In the genomic region with DNA sequence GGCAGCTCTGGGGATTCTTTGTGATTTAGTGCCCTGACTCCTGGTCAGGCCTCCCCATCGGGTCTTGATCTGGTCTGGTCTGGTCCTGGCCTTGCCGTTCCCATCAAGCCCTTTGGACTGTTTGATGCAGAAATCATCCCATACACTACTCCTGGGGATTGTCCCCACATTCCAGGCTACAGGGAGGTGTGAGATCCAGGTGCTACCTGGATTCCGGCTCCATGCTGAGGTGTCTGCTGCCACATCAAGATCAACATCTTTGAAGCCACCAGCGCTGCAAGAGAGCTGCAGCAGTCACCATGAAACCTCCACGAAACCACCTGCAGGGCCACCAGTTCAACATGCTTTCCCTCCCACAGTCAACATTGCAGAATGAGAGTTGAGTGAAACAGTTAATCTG, we compare ENCODE assay signal across 37 cellular contexts.
"Had no signal": no experiment of that assay in that cellular context is flagged by ENCODE, and none has a peak within 500 bp of the region (broad histone marks: within the 10 kb centered on the region; RNA-seq: fewer than 3 reads in every experiment).

No MANE protein-coding gene starts in this region.

- FAIRE-seq: astrocyte, TTC549 had no signal

- H3K36me3 Mint-ChIP-seq: activated CD4-positive, alpha-beta memory T cell treated with anti-CD3 and anti-CD28 coated beads for 36 hours; activated naive CD4-positive, alpha-beta T cell treated with anti-CD3 and anti-CD28 coated beads, Interleukin-2, amount 50 U/mL, for 72 hours; activated naive CD8-positive, alpha-beta T cell treated with anti-CD3 and anti-CD28 coated beads for 36 hours had no signal

- H3K27me3 Mint-ChIP-seq: activated CD4-positive, alpha-beta T cell treated with anti-CD3 and anti-CD28 coated beads, Interleukin-2, amount 10 ng/mL, durations not matched to agents 24 days and 14 days had no signal

- H3K27me3 ChIP-seq: adrenal gland, body of pancreas, brain microvascular endothelial cell, breast epithelium had no signal

- H3K4me1 ChIP-seq: adrenal gland, breast epithelium had no signal

- H3K27ac ChIP-seq: adrenal gland, body of pancreas, brain microvascular endothelial cell, breast epithelium, VCaP had no signal

- H3K36me3 ChIP-seq: adrenal gland, brain microvascular endothelial cell, breast epithelium had no signal

- ATAC-seq: activated CD8-positive, alpha-beta T cell treated with anti-CD3 and anti-CD28 coated beads for 36 hours; activated naive CD4-positive, alpha-beta T cell treated with anti-CD3 and anti-CD28 coated beads, Interleukin-2, amount 50 U/mL, for 72 hours; activated T-cell treated with anti-CD3 and anti-CD28 coated beads, Interleukin-2, amount 50 U/mL, for 4 hours; activated T-helper 17 cell treated with anti-CD3 and anti-CD28 coated beads, Interleukin-2, amount 50 U/mL, for 72 hours; body of pancreas had no signal

- DNase-seq: activated B cell treated with CpG ODN at 0.5 μM for 24 hours; activated CD4-positive, alpha-beta memory T cell treated with anti-CD3 and anti-CD28 coated beads for 36 hours; activated CD4-positive, alpha-beta T cell treated with anti-CD3 and anti-CD28 coated beads for 4 hours; activated CD4-positive, alpha-beta T cell treated with anti-CD3 and anti-CD28 coated beads, Interleukin-2, amount 10 ng/mL, durations not matched to agents 24 days and 14 days; activated CD4-positive, alpha-beta T cell treated with anti-CD3 and anti-CD28 coated beads, Interleukin-2, amount 50 U/mL, for 1 hour; activated CD4-positive, alpha-beta T cell treated with anti-CD3 and anti-CD28 coated beads, Interleukin-2, amount 50 U/mL, for 4 hours; activated CD4-positive, CD25-positive, alpha-beta regulatory T cell treated with anti-CD3 and anti-CD28 coated beads, Interleukin-2, amount 50 U/mL, for 72 hours; activated CD8-positive, alpha-beta memory T cell treated with anti-CD3 and anti-CD28 coated beads, Interleukin-2, amount 50 U/mL, for 4 hours; activated CD8-positive, alpha-beta T cell treated with anti-CD3 and anti-CD28 coated beads for 36 hours; activated effector memory CD4-positive, alpha-beta T cell treated with anti-CD3 and anti-CD28 coated beads, Interleukin-2, amount 50 U/mL, for 16 hours; activated gamma-delta T cell treated with Interleukin-2 at 50 U/mL for 16 hours; activated naive CD4-positive, alpha-beta T cell; activated naive CD4-positive, alpha-beta T cell treated with anti-CD3 and anti-CD28 coated beads for 36 hours; activated naive CD4-positive, alpha-beta T cell treated with anti-CD3 and anti-CD28 coated beads, Interleukin-2, amount 50 U/mL, for 16 hours; activated naive CD8-positive, alpha-beta T cell treated with anti-CD3 and anti-CD28 coated beads for 36 hours; activated T-cell treated with anti-CD3 and anti-CD28 coated beads for 4 hours; activated T-cell treated with anti-CD3 and anti-CD28 coated beads, Interleukin-2, amount 50 U/mL, for 1 hour; activated T-cell treated with anti-CD3 and anti-CD28 coated beads, Interleukin-2, amount 50 U/mL, for 4 hours; activated T-cell treated with anti-CD3 and anti-CD28 coated beads, Interleukin-2, amount 50 U/mL, for 72 hours; adrenal gland; amniotic stem cell; aorta; body of pancreas; brain microvascular endothelial cell; central memory CD4-positive, alpha-beta T cell; T-helper 1 cell; T-helper 2 cell; T-helper 9 cell had no signal

- H3K27ac Mint-ChIP-seq: activated B cell treated with CpG ODN at 0.5 μM for 24 hours; activated CD4-positive, alpha-beta memory T cell treated with anti-CD3 and anti-CD28 coated beads for 36 hours; activated CD4-positive, alpha-beta T cell treated with anti-CD3 and anti-CD28 coated beads, Interleukin-2, amount 10 ng/mL, durations not matched to agents 24 days and 14 days; activated CD8-positive, alpha-beta T cell treated with anti-CD3 and anti-CD28 coated beads for 36 hours; activated naive CD4-positive, alpha-beta T cell treated with anti-CD3 and anti-CD28 coated beads for 36 hours; activated naive CD4-positive, alpha-beta T cell treated with anti-CD3 and anti-CD28 coated beads, Interleukin-2, amount 50 U/mL, for 72 hours; activated naive CD8-positive, alpha-beta T cell treated with anti-CD3 and anti-CD28 coated beads for 36 hours; activated T-cell treated with anti-CD3 and anti-CD28 coated beads, Interleukin-2, amount 50 U/mL, for 72 hours; activated T-helper 1 cell treated with anti-CD3 and anti-CD28 coated beads, Interleukin-12 subunit alpha, Interleukin-12 subunit beta, Interleukin-2, Interleukin-4 antibody, amounts not matched to agents 30 ng/mL and 10 ng/mL and 1 ng/mL, durations not matched to agents 14 hours and 24 hours and 36 hours; activated T-helper 17 cell treated with anti-CD3 and anti-CD28 coated beads, Interleukin-2, amount 50 U/mL, for 72 hours; T-helper 1 cell treated with Interleukin-12 subunit alpha and Interleukin-12 subunit beta and Interleukin-4 antibody, amounts not matched to agents 30 μg/mL and 1 μg/mL, for 36 hours; T-helper 2 cell treated with Interferon-gamma antibody and Interleukin-4, amounts not matched to agents 5 μg/mL and 100 μg/mL, for 36 hours had no signal

- H3K9me3 Mint-ChIP-seq: activated B cell treated with CpG ODN at 0.5 μM for 24 hours; activated CD4-positive, alpha-beta memory T cell treated with anti-CD3 and anti-CD28 coated beads for 36 hours; activated CD4-positive, alpha-beta T cell treated with anti-CD3 and anti-CD28 coated beads, Interleukin-2, amount 10 ng/mL, durations not matched to agents 24 days and 14 days; activated CD8-positive, alpha-beta T cell treated with anti-CD3 and anti-CD28 coated beads for 36 hours; activated naive CD4-positive, alpha-beta T cell treated with anti-CD3 and anti-CD28 coated beads, Interleukin-2, amount 50 U/mL, for 72 hours; activated naive CD8-positive, alpha-beta T cell treated with anti-CD3 and anti-CD28 coated beads for 36 hours; activated T-cell treated with anti-CD3 and anti-CD28 coated beads, Interleukin-2, amount 50 U/mL, for 4 hours; activated T-helper 1 cell treated with anti-CD3 and anti-CD28 coated beads, Interleukin-12 subunit alpha, Interleukin-12 subunit beta, Interleukin-2, Interleukin-4 antibody, amounts not matched to agents 30 ng/mL and 10 ng/mL and 1 ng/mL, durations not matched to agents 14 hours and 24 hours and 36 hours; activated T-helper 17 cell treated with anti-CD3 and anti-CD28 coated beads, Interleukin-2, amount 50 U/mL, for 72 hours; T-helper 1 cell treated with Interleukin-12 subunit alpha and Interleukin-12 subunit beta and Interleukin-4 antibody, amounts not matched to agents 30 μg/mL and 1 μg/mL, for 36 hours; T-helper 2 cell treated with Interferon-gamma antibody and Interleukin-4, amounts not matched to agents 5 μg/mL and 100 μg/mL, for 36 hours had no signal

- H3K4me1 Mint-ChIP-seq: activated B cell treated with CpG ODN at 0.5 μM for 24 hours; activated CD4-positive, alpha-beta T cell treated with anti-CD3 and anti-CD28 coated beads, Interleukin-2, amount 10 ng/mL, durations not matched to agents 24 days and 14 days; activated naive CD8-positive, alpha-beta T cell treated with anti-CD3 and anti-CD28 coated beads for 36 hours; activated T-helper 17 cell treated with anti-CD3 and anti-CD28 coated beads, Interleukin-2, amount 50 U/mL, for 72 hours had no signal

- H3K4me3 ChIP-seq: adrenal gland, body of pancreas, breast epithelium had no signal

- H3K4me3 Mint-ChIP-seq: activated B cell treated with CpG ODN at 0.5 μM for 24 hours; activated CD4-positive, alpha-beta memory T cell treated with anti-CD3 and anti-CD28 coated beads for 36 hours; activated CD4-positive, alpha-beta T cell treated with anti-CD3 and anti-CD28 coated beads, Interleukin-2, amount 10 ng/mL, durations not matched to agents 24 days and 14 days; activated CD8-positive, alpha-beta T cell treated with anti-CD3 and anti-CD28 coated beads for 36 hours; activated naive CD4-positive, alpha-beta T cell treated with anti-CD3 and anti-CD28 coated beads for 36 hours; activated naive CD8-positive, alpha-beta T cell treated with anti-CD3 and anti-CD28 coated beads for 36 hours; activated T-cell treated with anti-CD3 and anti-CD28 coated beads, Interleukin-2, amount 50 U/mL, for 4 hours; activated T-cell treated with anti-CD3 and anti-CD28 coated beads, Interleukin-2, amount 50 U/mL, for 72 hours; activated T-helper 1 cell treated with anti-CD3 and anti-CD28 coated beads, Interleukin-12 subunit alpha, Interleukin-12 subunit beta, Interleukin-2, Interleukin-4 antibody, amounts not matched to agents 30 ng/mL and 10 ng/mL and 1 ng/mL, durations not matched to agents 14 hours and 24 hours and 36 hours; activated T-helper 17 cell treated with anti-CD3 and anti-CD28 coated beads, Interleukin-2, amount 50 U/mL, for 72 hours; T-helper 1 cell treated with Interleukin-12 subunit alpha and Interleukin-12 subunit beta and Interleukin-4 antibody, amounts not matched to agents 30 μg/mL and 1 μg/mL, for 36 hours; T-helper 2 cell treated with Interferon-gamma antibody and Interleukin-4, amounts not matched to agents 5 μg/mL and 100 μg/mL, for 36 hours had no signal

- H3K9me3 ChIP-seq: adrenal gland, body of pancreas, breast epithelium had no signal
